8 cellular contexts compared by ENCODE assay signal in genomic region chr11:79413258-79413657, GRCh38. TPM values are rescaled to one million over a fixed set of nuclear protein-coding genes. Genes with fewer than 3 reads are reported as not detected.
DNase-seq lines count a peak whose midpoint lies in the region; ATAC-seq and TF ChIP-seq lines count a peak whose summit lies in the region.

No MANE protein-coding gene starts in this region.

- DNase-seq in AG08395 (ENCODE audit: low spot score) (peak; percentile 97), NCI-H1417 treated with DMSO at 0.1 percent for 48 hours (lab: John Stamatoyannopoulos, UW) (peak; percentile 14), dorsolateral prefrontal cortex (peak in 6 of 10 donors; percentile 20 to 52 (median 42)), medulla oblongata (ENCODE audit: extremely low spot score) (peak; percentile 82), type B pancreatic cell (ENCODE audit: extremely low spot score, unreplicated experiment) (no peak)
- no peak for DNase-seq in activated CD4-positive, alpha-beta T cell treated with anti-CD3 and anti-CD28 coated beads for 48 hours

- TF ChIP-seq CTCF in dorsolateral prefrontal cortex (IDR thresholded peaks at IDR 0.05 in 54 of 56, conservative IDR thresholded peaks at IDR 0.05 in 2 of 56; ENCODE audit: low read depth in 1 of 56, partially characterized antibody in 56 of 56) (no peak), type B pancreatic cell (conservative IDR thresholded peaks at IDR 0.05) (no peak)

- peaks cover 22% of the 10 kb centered on the region for H3K4me1 Mint-ChIP-seq in type B pancreatic cell (ENCODE audit: unreplicated experiment)

- no peak overlapping the region for H3K4me3 Mint-ChIP-seq in type B pancreatic cell

- no peak overlapping the region for H3K4me3 ChIP-seq in dorsolateral prefrontal cortex

- peaks cover 6% of the 10 kb centered on the region for H3K9me3 Mint-ChIP-seq in type B pancreatic cell

- H3K36me3 Mint-ChIP-seq in type B pancreatic cell, result peaks cover 23% of the 10 kb centered on the region

- no peak overlapping the region for H3K27ac Mint-ChIP-seq in type B pancreatic cell

- no peaks in the 10 kb centered on the region for H3K27me3 Mint-ChIP-seq in type B pancreatic cell

- ATAC-seq in HG03045 (IDR thresholded peaks at IDR 0.05; ENCODE audit: unreplicated experiment), result no peak
- no peak for ATAC-seq in HG02870 (IDR thresholded peaks at IDR 0.05; ENCODE audit: unreplicated experiment)

- intact Hi-C loops in dorsolateral prefrontal cortex (cut with DNase I), result loop anchor here in 1 of 2 donors (10.0 kb wide), 1 partner anchor 768 kb away; no protein-coding TSS in a partner anchor

- H3K27me3 ChIP-seq in dorsolateral prefrontal cortex, result peaks cover 0 to 4% (median 0%) of the 10 kb centered on the region in 45 donors

- no peak overlapping the region for H3K27ac ChIP-seq in dorsolateral prefrontal cortex

RNA-seq across cellular contexts. Expression of gene TENM4, which starts 27.6 kb away (rescaled TPM):
- 100 to 1,000 TPM in 5 of 120 experiments, 10 to 100 TPM in 115; 37.8 to 115 (median 70.2) TPM for total RNA-seq in dorsolateral prefrontal cortex
- total RNA-seq in type B pancreatic cell (ENCODE audit: low replicate concordance), result 33.4 and 156 TPM in 2 replicates

Comparison
In these comparisons a context has a peak if more than half of its experiments do, and no peak if none do; other contexts are left out.
1. DNase-seq: peak in AG08395 (single experiment), NCI-H1417 treated with DMSO at 0.1 percent for 48 hours (single experiment), dorsolateral prefrontal cortex (6 of 10) and medulla oblongata (single experiment); none in type B pancreatic cell (single experiment) and activated CD4-positive, alpha-beta T cell treated with anti-CD3 and anti-CD28 coated beads for 48 hours (single experiment).